In the genomic region with DNA sequence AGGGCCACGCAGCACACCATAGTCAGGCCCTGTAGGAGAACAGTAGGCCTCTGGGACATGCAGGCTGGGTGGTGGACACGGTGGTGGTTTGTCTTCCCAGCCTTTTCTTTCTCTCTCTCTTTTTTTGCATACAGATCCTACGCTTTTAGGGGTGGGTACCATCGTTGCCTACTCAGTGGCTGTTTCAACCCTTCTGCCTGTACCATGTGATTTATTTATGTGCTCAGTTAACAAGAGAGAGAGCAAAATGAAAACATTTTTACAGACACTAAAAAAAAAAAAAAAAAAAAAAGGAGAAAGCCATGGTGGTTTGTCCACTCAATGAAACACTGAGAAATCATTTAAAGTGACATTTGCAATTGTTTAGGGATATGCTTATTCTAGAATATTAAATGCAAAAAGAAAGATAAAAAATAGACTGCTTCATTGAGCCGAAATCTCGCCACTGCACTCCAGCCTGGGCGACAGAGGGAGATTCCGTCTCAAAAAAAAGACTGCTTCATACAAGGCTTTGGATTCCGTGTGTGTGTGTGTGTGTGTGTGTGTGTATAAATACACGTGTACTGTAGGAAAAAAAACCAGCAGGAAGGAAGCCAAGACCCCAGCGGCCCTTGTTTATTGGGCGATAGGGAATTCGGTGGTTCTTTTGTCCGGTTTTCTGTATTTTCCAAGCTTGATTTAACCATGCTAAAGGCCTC, we compare ENCODE assay signal across 7 cellular contexts. TPM values are rescaled to one million over a fixed set of nuclear protein-coding genes. Genes with fewer than 3 reads are reported as not detected.
DNase-seq lines count a peak whose midpoint lies in the region; ATAC-seq and TF ChIP-seq lines count a peak whose summit lies in the region.

No MANE protein-coding gene starts in this region.

- POLR2A ChIA-PET in activated CD8-positive, alpha-beta T cell treated with anti-CD3 and anti-CD28 coated beads, Interleukin-2, amount 10 ng/mL, durations not matched to agents 7 days and 5 days (lab: Charles Lee): interaction anchor here (0.7 kb wide), 1 partner anchor 1036 kb away, joined by 3 read pairs; no protein-coding TSS in a partner anchor

- no peaks in the 10 kb centered on the region for H3K36me3 ChIP-seq in sigmoid colon

- CTCF ChIA-PET in activated CD8-positive, alpha-beta T cell treated with anti-CD3 and anti-CD28 coated beads, Interleukin-2, amount 10 ng/mL, durations not matched to agents 7 days and 5 days (lab: Charles Lee): interaction anchor here (1.0 to 3.3 kb wide), 14 partner anchors 8 to 609 kb away, joined by 3 to 36 read pairs (median 5); a partner anchor contains a TSS

- no peaks in the 10 kb centered on the region for H3K9me3 ChIP-seq in sigmoid colon

- WGBS in sigmoid colon, 2 donors: 12 to 17% methylated on average over 14 of the region's 14 CpGs

- no peaks in the 10 kb centered on the region for H3K9me3 Mint-ChIP-seq in activated CD8-positive, alpha-beta T cell treated with anti-CD3 and anti-CD28 coated beads, Interleukin-2, amount 10 ng/mL, durations not matched to agents 7 days and 5 days (ENCODE audit: insufficient read depth)

- H3K4me1 Mint-ChIP-seq in activated CD8-positive, alpha-beta T cell treated with anti-CD3 and anti-CD28 coated beads, Interleukin-2, amount 10 ng/mL, durations not matched to agents 7 days and 5 days (ENCODE audit: low read depth): peaks cover 53% of the 10 kb centered on the region

- TF ChIP-seq CTCF in sigmoid colon (IDR thresholded peaks at IDR 0.05): no peak

- H3K27ac Mint-ChIP-seq in activated CD8-positive, alpha-beta T cell treated with anti-CD3 and anti-CD28 coated beads, Interleukin-2, amount 10 ng/mL, durations not matched to agents 7 days and 5 days: peak overlapping the region; percentile 88

- H3K27me3 Mint-ChIP-seq in activated CD8-positive, alpha-beta T cell treated with anti-CD3 and anti-CD28 coated beads, Interleukin-2, amount 10 ng/mL, durations not matched to agents 7 days and 5 days (ENCODE audit: low read depth): no peaks in the 10 kb centered on the region

- no peak for TF ChIP-seq EP300 in sigmoid colon (IDR thresholded peaks at IDR 0.05)

- peaks cover 0 to 51% (median 41%) of the 10 kb centered on the region in 4 donors for H3K4me1 ChIP-seq in sigmoid colon

- intact Hi-C loops in sigmoid colon (cut with DNase I): loop anchor here (2.0 to 10.0 kb wide), 3 partner anchors 174 to 351 kb away; a partner anchor contains a TSS

- peaks cover 2% of the 10 kb centered on the region for H3K36me3 Mint-ChIP-seq in activated CD8-positive, alpha-beta T cell treated with anti-CD3 and anti-CD28 coated beads, Interleukin-2, amount 10 ng/mL, durations not matched to agents 7 days and 5 days (ENCODE audit: low read depth)

- peak overlapping the region; percentile 22 to 55 (median 48) for H3K4me3 ChIP-seq in sigmoid colon

- peak; percentile 23 for DNase-seq in ELF-1 (ENCODE audit: low read depth, low spot score)
- peak; percentile 44 for DNase-seq in NAMALWA (ENCODE audit: low spot score)
- DNase-seq in activated CD8-positive, alpha-beta T cell treated with anti-CD3 and anti-CD28 coated beads, Interleukin-2, amount 10 ng/mL, durations not matched to agents 7 days and 5 days: peak; percentile 64
- peak; percentile 13 for DNase-seq in foreskin melanocyte
- no peak for DNase-seq in sigmoid colon
- no peak for DNase-seq in T1000 (lab: John Stamatoyannopoulos, UW)
- no peak for DNase-seq in central memory CD4-positive, alpha-beta T cell

- peak overlapping the region; percentile 87 to 96 (median 96) for H3K27ac ChIP-seq in sigmoid colon

- ATAC-seq in activated CD8-positive, alpha-beta T cell treated with anti-CD3 and anti-CD28 coated beads, Interleukin-2, amount 10 ng/mL, durations not matched to agents 7 days and 5 days: no peak

- TF ChIP-seq POLR2A in sigmoid colon (IDR thresholded peaks at IDR 0.05): no peak

- H3K27me3 ChIP-seq in sigmoid colon: no peaks in the 10 kb centered on the region

- peak overlapping the region; percentile 87 for H3K4me3 Mint-ChIP-seq in activated CD8-positive, alpha-beta T cell treated with anti-CD3 and anti-CD28 coated beads, Interleukin-2, amount 10 ng/mL, durations not matched to agents 7 days and 5 days

RNA-seq across cellular contexts. Expression of a gene that starts 3.3 kb away (rescaled TPM):
- 10 to 100 TPM; 18.1 to 18.4 TPM for total RNA-seq in activated CD8-positive, alpha-beta T cell treated with anti-CD3 and anti-CD28 coated beads, Interleukin-2, amount 10 ng/mL, durations not matched to agents 7 days and 5 days
- 10 to 100 TPM in 1 of 4 donors, 1 to 10 TPM in 3; 5.7 to 12.2 (median 8.2) TPM for total RNA-seq in sigmoid colon
- polyA plus RNA-seq in sigmoid colon: 1 to 10 TPM; 4.6 to 9.3 (median 6.0) TPM

RNA-seq across cellular contexts. Expression of a gene that starts 11.2 kb away (rescaled TPM):
- 1 to 10 TPM; 3.3 to 4.1 TPM for total RNA-seq in activated CD8-positive, alpha-beta T cell treated with anti-CD3 and anti-CD28 coated beads, Interleukin-2, amount 10 ng/mL, durations not matched to agents 7 days and 5 days
- total RNA-seq in sigmoid colon: 10 to 100 TPM in 2 of 4 donors, 1 to 10 TPM in 2; 7.5 to 17.2 (median 11.2) TPM
- polyA plus RNA-seq in sigmoid colon: 10 to 100 TPM in 1 of 3 donors, 1 to 10 TPM in 2; 1.8 to 10.2 (median 6.0) TPM

RNA-seq across cellular contexts. Expression of a gene that starts 46.5 kb away (rescaled TPM):
- total RNA-seq in activated CD8-positive, alpha-beta T cell treated with anti-CD3 and anti-CD28 coated beads, Interleukin-2, amount 10 ng/mL, durations not matched to agents 7 days and 5 days: 10 to 100 TPM; 31.1 to 33.4 TPM
- 10 to 100 TPM; 12.5 to 24.6 (median 19.8) TPM for total RNA-seq in sigmoid colon
- polyA plus RNA-seq in sigmoid colon: 10 to 100 TPM; 21.5 to 46.2 (median 35.0) TPM

RNA-seq across cellular contexts. Expression of a gene that starts 46.5 kb away (rescaled TPM):
- total RNA-seq in activated CD8-positive, alpha-beta T cell treated with anti-CD3 and anti-CD28 coated beads, Interleukin-2, amount 10 ng/mL, durations not matched to agents 7 days and 5 days: 1 to 10 TPM; 8.0 to 9.4 TPM
- 10 to 100 TPM; 15.3 to 51.0 (median 17.2) TPM for total RNA-seq in sigmoid colon
- polyA plus RNA-seq in sigmoid colon: 1 to 10 TPM; 2.1 to 9.0 (median 8.5) TPM

Comparison
In these comparisons a context has a peak if more than half of its experiments do, and no peak if none do; other contexts are left out.
1. DNase-seq: peak in ELF-1 (single experiment), NAMALWA (single experiment), activated CD8-positive, alpha-beta T cell treated with anti-CD3 and anti-CD28 coated beads, Interleukin-2, amount 10 ng/mL, durations not matched to agents 7 days and 5 days (single experiment) and foreskin melanocyte (single experiment); none in sigmoid colon (single experiment), T1000 (single experiment) and central memory CD4-positive, alpha-beta T cell (single experiment).